ENCODE assay signal across 9 cellular contexts in genomic region chr13:95226932-95227718, GRCh38.
DNase-seq lines count a peak whose midpoint lies in the region; ATAC-seq and TF ChIP-seq lines count a peak whose summit lies in the region.
"Had no signal": no experiment of that assay in that cellular context is flagged by ENCODE, and none has a peak within 500 bp of the region (broad histone marks: within the 10 kb centered on the region; RNA-seq: fewer than 3 reads in every experiment).

No MANE protein-coding gene starts in this region.

- POLR2A ChIA-PET in WTC11 (lab: Charles Lee) (no interaction called here), MCF 10A (lab: Yijun Ruan, JAX) (interaction anchor here (0.6 kb wide), 1 partner anchor 1074 kb away, joined by 3 read pairs; no protein-coding TSS in a partner anchor)

- H3K27me3 Mint-ChIP-seq in memory B cell (no peaks in the 10 kb centered on the region), Calu3 (ENCODE audit: unreplicated experiment) (no peaks in the 10 kb centered on the region), WTC11 (ENCODE audit: low read depth) (no peaks in the 10 kb centered on the region), MCF 10A (ENCODE audit: insufficient read depth, unreplicated experiment) (no peaks in the 10 kb centered on the region)

- H3K4me1 Mint-ChIP-seq in memory B cell (peaks cover 18% of the 10 kb centered on the region), Calu3 (ENCODE audit: low read depth, unreplicated experiment) (no peaks in the 10 kb centered on the region), WTC11 (no peaks in the 10 kb centered on the region), MCF 10A (ENCODE audit: insufficient read depth, unreplicated experiment) (no peaks in the 10 kb centered on the region)

- ATAC-seq in GM18517 (IDR thresholded peaks at IDR 0.05; ENCODE audit: unreplicated experiment): peak; percentile 93
- peak; percentile 90 for ATAC-seq in HG02623 (IDR thresholded peaks at IDR 0.05; ENCODE audit: unreplicated experiment)
- ATAC-seq in memory B cell (ENCODE audit: low read depth): peak; percentile 84
- ATAC-seq in WTC11: no peak

- TF ChIP-seq CTCF in Calu3 (IDR thresholded peaks at IDR 0.05; ENCODE audit: unreplicated experiment): no peak
- no peak for TF ChIP-seq CTCF in WTC11 (IDR thresholded peaks at IDR 0.05)
- no peak for TF ChIP-seq CTCF in MCF 10A (IDR thresholded peaks at IDR 0.05; ENCODE audit: unreplicated experiment)

- H3K27ac Mint-ChIP-seq in memory B cell (peak overlapping the region; percentile 16), Calu3 (ENCODE audit: unreplicated experiment) (no peak overlapping the region), WTC11 (no peak overlapping the region), MCF 10A (ENCODE audit: low read depth, unreplicated experiment) (no peak overlapping the region)

- intact Hi-C loops in Calu3 (cut with micrococcal nuclease; ENCODE audit: unreplicated experiment): no loop called here
- intact Hi-C loops in MCF 10A (cut with micrococcal nuclease): no loop called here

- H3K36me3 Mint-ChIP-seq in memory B cell (peaks cover 2% of the 10 kb centered on the region), Calu3 (ENCODE audit: insufficient read depth, unreplicated experiment) (no peaks in the 10 kb centered on the region), WTC11 (no peaks in the 10 kb centered on the region), MCF 10A (ENCODE audit: insufficient read depth, unreplicated experiment) (peaks cover 7% of the 10 kb centered on the region)

- H3K9me3 Mint-ChIP-seq in memory B cell (no peaks in the 10 kb centered on the region), Calu3 (ENCODE audit: low read depth, unreplicated experiment) (no peaks in the 10 kb centered on the region), WTC11 (no peaks in the 10 kb centered on the region), MCF 10A (ENCODE audit: unreplicated experiment) (no peaks in the 10 kb centered on the region)

- H3K4me3 Mint-ChIP-seq in memory B cell (peak overlapping the region; percentile 70), Calu3 (ENCODE audit: low read depth, unreplicated experiment) (no peak overlapping the region), WTC11 (no peak overlapping the region), MCF 10A (ENCODE audit: unreplicated experiment) (no peak overlapping the region)

- BruUV-seq in Calu3 (replicated peaks; lab: Mats Ljungman, UMichigan) (no TSS peak), MCF 10A (replicated peaks; lab: Mats Ljungman, UMichigan) (no TSS peak)

- DNase-seq in NAMALWA (ENCODE audit: low spot score): peak; percentile 61
- DNase-seq in memory B cell (ENCODE audit: low spot score in 2 of 2): no peak
- DNase-seq in Calu3: no peak
- no peak for DNase-seq in WTC11 (ENCODE audit: low spot score)
- no peak for DNase-seq in NCI-H69 (lab: John Stamatoyannopoulos, UW)
- no peak for DNase-seq in MCF 10A (ENCODE audit: unreplicated experiment)
- DNase-seq: GM23248 had no signal

- CTCF ChIA-PET in Calu3 (lab: Charles Lee) (no interaction called here), WTC11 (lab: Charles Lee) (interaction anchor here (1.6 to 2.1 kb wide), 3 partner anchors 36 to 177 kb away, joined by 5 to 9 read pairs (median 6); no protein-coding TSS in a partner anchor), MCF 10A (lab: Yijun Ruan, JAX) (interaction anchor here (0.6 to 2.2 kb wide), 3 partner anchors 38 to 607 kb away, joined by 3 to 7 read pairs (median 3); no protein-coding TSS in a partner anchor)

TF ChIP-seq in WTC11, 78 proteins besides CTCF, POLR2A, EP300 and RAD21:
- TF ChIP-seq RELA (CRISPR knock-in tag; IDR thresholded peaks at IDR 0.05; ENCODE audit: borderline replicate concordance) (no peak), FOXP4 (CRISPR knock-in tag; IDR thresholded peaks at IDR 0.05) (no peak), NR3C1 (CRISPR knock-in tag; conservative IDR thresholded peaks at IDR 0.05; ENCODE audit: low read depth) (no peak), NR2C2 (CRISPR knock-in tag; IDR thresholded peaks at IDR 0.05) (no peak), ZNF532 (CRISPR knock-in tag; IDR thresholded peaks at IDR 0.05; ENCODE audit: borderline replicate concordance) (no peak), PRRX2 (CRISPR knock-in tag; IDR thresholded peaks at IDR 0.05) (no peak), HMGA2 (CRISPR knock-in tag; IDR thresholded peaks at IDR 0.05) (no peak)
- TF ChIP-seq, protein P1, sequence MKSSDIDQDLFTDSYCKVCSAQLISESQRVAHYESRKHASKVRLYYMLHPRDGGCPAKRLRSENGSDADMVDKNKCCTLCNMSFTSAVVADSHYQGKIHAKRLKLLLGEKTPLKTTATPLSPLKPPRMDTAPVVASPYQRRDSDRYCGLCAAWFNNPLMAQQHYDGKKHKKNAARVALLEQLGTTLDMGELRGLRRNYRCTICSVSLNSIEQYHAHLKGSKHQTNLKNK (CRISPR knock-in tag; IDR thresholded peaks at IDR 0.05): no peak
- TF ChIP-seq, protein P2, sequence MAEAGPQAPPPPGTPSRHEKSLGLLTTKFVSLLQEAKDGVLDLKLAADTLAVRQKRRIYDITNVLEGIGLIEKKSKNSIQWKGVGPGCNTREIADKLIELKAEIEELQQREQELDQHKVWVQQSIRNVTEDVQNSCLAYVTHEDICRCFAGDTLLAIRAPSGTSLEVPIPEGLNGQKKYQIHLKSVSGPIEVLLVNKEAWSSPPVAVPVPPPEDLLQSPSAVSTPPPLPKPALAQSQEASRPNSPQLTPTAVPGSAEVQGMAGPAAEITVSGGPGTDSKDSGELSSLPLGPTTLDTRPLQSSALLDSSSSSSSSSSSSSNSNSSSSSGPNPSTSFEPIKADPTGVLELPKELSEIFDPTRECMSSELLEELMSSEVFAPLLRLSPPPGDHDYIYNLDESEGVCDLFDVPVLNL (CRISPR knock-in tag; IDR thresholded peaks at IDR 0.05; ENCODE audit: borderline replicate concordance, low read depth): no peak
- TF ChIP-seq, protein P3, sequence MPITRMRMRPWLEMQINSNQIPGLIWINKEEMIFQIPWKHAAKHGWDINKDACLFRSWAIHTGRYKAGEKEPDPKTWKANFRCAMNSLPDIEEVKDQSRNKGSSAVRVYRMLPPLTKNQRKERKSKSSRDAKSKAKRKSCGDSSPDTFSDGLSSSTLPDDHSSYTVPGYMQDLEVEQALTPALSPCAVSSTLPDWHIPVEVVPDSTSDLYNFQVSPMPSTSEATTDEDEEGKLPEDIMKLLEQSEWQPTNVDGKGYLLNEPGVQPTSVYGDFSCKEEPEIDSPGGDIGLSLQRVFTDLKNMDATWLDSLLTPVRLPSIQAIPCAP (CRISPR knock-in tag; IDR thresholded peaks at IDR 0.05): no peak
